Comparison of ENCODE assay signal across 17 cellular contexts in the genomic region with DNA sequence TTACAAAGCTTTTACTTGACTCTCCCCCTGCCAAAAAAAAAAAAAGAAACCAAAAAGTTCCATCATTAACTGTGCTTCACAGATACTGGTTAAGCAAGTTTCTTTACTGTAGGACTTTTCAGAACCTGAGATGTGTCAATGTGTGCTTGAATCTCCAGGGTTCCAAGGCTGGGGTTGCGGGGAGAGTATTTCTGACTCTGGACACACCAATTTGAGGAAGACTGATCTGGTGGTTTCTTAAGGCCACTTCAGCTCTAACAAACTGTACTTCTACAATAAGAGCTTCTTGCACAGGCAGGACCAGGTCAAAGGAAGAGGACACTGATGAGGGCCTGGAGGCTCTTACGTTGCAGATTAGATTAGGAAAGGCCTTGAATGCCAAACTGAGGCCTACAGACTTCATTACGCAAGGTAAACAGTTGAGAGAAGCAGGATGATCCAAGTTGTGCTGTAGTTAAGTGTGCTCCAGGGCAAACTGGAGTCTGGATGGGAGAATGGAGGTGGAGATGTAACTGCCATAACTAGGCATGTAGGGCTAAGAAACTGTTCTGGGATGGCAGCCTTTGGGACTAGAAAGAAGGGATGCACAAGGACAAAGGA. TPM values are rescaled to one million over a fixed set of nuclear protein-coding genes. Genes with fewer than 3 reads are reported as not detected.
"Had no signal": no experiment of that assay in that cellular context is flagged by ENCODE, and none has a peak within 500 bp of the region (broad histone marks: within the 10 kb centered on the region; RNA-seq: fewer than 3 reads in every experiment).

No MANE protein-coding gene starts in this region.

- H3K27ac ChIP-seq: gastroesophageal sphincter, heart right ventricle, ovary, sigmoid colon, spleen had no signal

- H3K4me1 ChIP-seq: breast epithelium, gastroesophageal sphincter had no signal

- H3K27ac Mint-ChIP-seq: activated CD4-positive, alpha-beta memory T cell treated with anti-CD3 and anti-CD28 coated beads, Interleukin-2, amount 10 ng/mL, durations not matched to agents 7 days and 5 days; dendritic cell treated with granulocyte-macrophage colony-stimulating factor and Interleukin-4, amounts not matched to agents 40 ng/mL and 50 ng/mL, for 4 days had no signal

- H3K4me3 Mint-ChIP-seq: activated CD4-positive, alpha-beta memory T cell treated with anti-CD3 and anti-CD28 coated beads, Interleukin-2, amount 10 ng/mL, durations not matched to agents 7 days and 5 days; dendritic cell treated with granulocyte-macrophage colony-stimulating factor and Interleukin-4, amounts not matched to agents 40 ng/mL and 50 ng/mL, for 4 days; effector memory CD8-positive, alpha-beta T cell; stimulated activated naive CD8-positive, alpha-beta T cell treated with anti-CD3 and anti-CD28 coated beads, Interleukin-15, amount 100 ng/mL, for 72 hours had no signal

- H3K27me3 Mint-ChIP-seq: activated CD4-positive, alpha-beta memory T cell treated with anti-CD3 and anti-CD28 coated beads, Interleukin-2, amount 10 ng/mL, durations not matched to agents 7 days and 5 days; dendritic cell treated with granulocyte-macrophage colony-stimulating factor and Interleukin-4, amounts not matched to agents 40 ng/mL and 50 ng/mL, for 4 days; effector memory CD8-positive, alpha-beta T cell; stimulated activated naive CD8-positive, alpha-beta T cell treated with anti-CD3 and anti-CD28 coated beads, Interleukin-15, amount 100 ng/mL, for 72 hours had no signal

- H3K36me3 ChIP-seq: breast epithelium, ovary had no signal

- H3K9me3 ChIP-seq: breast epithelium, gastroesophageal sphincter, heart right ventricle, ovary, sigmoid colon, spleen had no signal

- H3K27me3 ChIP-seq: breast epithelium, gastroesophageal sphincter, heart right ventricle, ovary, sigmoid colon, spleen had no signal

- ATAC-seq: effector memory CD8-positive, alpha-beta T cell; gastroesophageal sphincter; heart right ventricle; left lobe of liver; stimulated activated naive CD8-positive, alpha-beta T cell treated with anti-CD3 and anti-CD28 coated beads, Interleukin-15, amount 100 ng/mL, for 72 hours had no signal

- H3K4me1 Mint-ChIP-seq: stimulated activated naive CD8-positive, alpha-beta T cell treated with anti-CD3 and anti-CD28 coated beads, Interleukin-15, amount 100 ng/mL, for 72 hours had no signal

- H3K9me3 Mint-ChIP-seq: activated CD4-positive, alpha-beta memory T cell treated with anti-CD3 and anti-CD28 coated beads, Interleukin-2, amount 10 ng/mL, durations not matched to agents 7 days and 5 days; dendritic cell treated with granulocyte-macrophage colony-stimulating factor and Interleukin-4, amounts not matched to agents 40 ng/mL and 50 ng/mL, for 4 days; effector memory CD8-positive, alpha-beta T cell; stimulated activated naive CD8-positive, alpha-beta T cell treated with anti-CD3 and anti-CD28 coated beads, Interleukin-15, amount 100 ng/mL, for 72 hours had no signal

- H3K4me3 ChIP-seq: breast epithelium, gastroesophageal sphincter, heart right ventricle, ovary, sigmoid colon, spleen had no signal

- DNase-seq: activated CD4-positive, alpha-beta memory T cell treated with anti-CD3 and anti-CD28 coated beads, Interleukin-2, amount 10 ng/mL, durations not matched to agents 7 days and 5 days; activated CD8-positive, alpha-beta memory T cell treated with anti-CD3 and anti-CD28 coated beads, Interleukin-2, amount 50 U/mL, for 4 hours; activated T-cell treated with anti-CD3 and anti-CD28 coated beads, Interleukin-2, amount 50 U/mL, for 48 hours; aorta; effector memory CD8-positive, alpha-beta T cell; heart right ventricle; ovary; sigmoid colon; spleen; stimulated activated naive CD8-positive, alpha-beta T cell treated with anti-CD3 and anti-CD28 coated beads, Interleukin-15, amount 100 ng/mL, for 72 hours; T1000 had no signal

RNA-seq across cellular contexts. Expression of a gene that starts 45.1 kb away (rescaled TPM):
- total RNA-seq: epithelial cell of proximal tubule, left lobe of liver, lung microvascular endothelial cell had no signal
